In the genomic region with DNA sequence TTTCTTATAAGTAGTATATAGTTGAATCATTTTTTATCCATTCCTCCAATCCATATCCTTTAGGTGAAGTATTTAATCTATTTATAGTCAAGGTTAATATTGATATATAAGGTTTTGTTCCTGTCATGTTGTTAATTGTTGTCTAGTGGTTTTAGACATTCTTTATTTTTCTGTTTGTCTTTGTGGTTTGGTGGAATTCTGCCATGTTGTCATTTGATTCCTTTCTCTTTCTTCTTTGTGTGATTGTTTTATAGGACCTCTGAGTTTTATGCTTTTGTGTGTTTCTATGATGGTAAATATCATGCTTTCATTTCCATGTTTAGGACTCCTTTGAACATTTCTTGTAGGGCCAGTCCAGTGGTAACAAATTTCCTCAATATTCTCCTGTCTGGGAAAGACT, we compare ENCODE assay signal across 22 cellular contexts.
"Had no signal": no experiment of that assay in that cellular context is flagged by ENCODE, and none has a peak within 500 bp of the region (broad histone marks: within the 10 kb centered on the region; RNA-seq: fewer than 3 reads in every experiment).

No MANE protein-coding gene starts in this region.

- H3K4me3 ChIP-seq: coronary artery, psoas muscle, right atrium auricular region, smooth muscle cell, suprapubic skin, thyroid gland, upper lobe of left lung, uterus had no signal

- H3K4me1 Mint-ChIP-seq: naive thymus-derived CD8-positive, alpha-beta T cell; stimulated activated effector memory CD8-positive, alpha-beta T cell treated with anti-CD3 and anti-CD28 coated beads, Interleukin-12 subunit alpha, Interleukin-12 subunit beta, amount 100 ng/mL, for 72 hours had no signal

- H3K36me3 Mint-ChIP-seq: naive thymus-derived CD8-positive, alpha-beta T cell; stimulated activated effector memory CD8-positive, alpha-beta T cell treated with anti-CD3 and anti-CD28 coated beads, Interleukin-12 subunit alpha, Interleukin-12 subunit beta, amount 100 ng/mL, for 72 hours had no signal

- H3K27me3 ChIP-seq: foreskin keratinocyte, neutrophil, right atrium auricular region, suprapubic skin, thyroid gland, upper lobe of left lung, uterus had no signal

- H3K4me3 Mint-ChIP-seq: endodermal cell; naive thymus-derived CD8-positive, alpha-beta T cell; stimulated activated effector memory CD8-positive, alpha-beta T cell treated with anti-CD3 and anti-CD28 coated beads, Interleukin-12 subunit alpha, Interleukin-12 subunit beta, amount 100 ng/mL, for 72 hours had no signal

- H3K4me2 ChIP-seq: smooth muscle cell had no signal

- FAIRE-seq: endothelial cell of umbilical vein had no signal

- H3K36me3 ChIP-seq: neutrophil, right atrium auricular region, suprapubic skin, thyroid gland, upper lobe of left lung, uterus had no signal

- H3K4me1 ChIP-seq: foreskin keratinocyte, psoas muscle, right atrium auricular region, suprapubic skin, thyroid gland, upper lobe of left lung, uterus had no signal

- ATAC-seq: foreskin keratinocyte; left lobe of liver; naive thymus-derived CD8-positive, alpha-beta T cell; psoas muscle; stimulated activated effector memory CD8-positive, alpha-beta T cell treated with anti-CD3 and anti-CD28 coated beads, Interleukin-12 subunit alpha, Interleukin-12 subunit beta, amount 100 ng/mL, for 72 hours; stimulated activated naive CD8-positive, alpha-beta T cell treated with anti-CD3 and anti-CD28 coated beads, Interleukin-15, Interleukin-2, amounts not matched to agents 100 U/mL and 50 U/mL, for 24 hours had no signal

- H3K9me3 ChIP-seq: neutrophil, psoas muscle, right atrium auricular region, suprapubic skin, thyroid gland, upper lobe of left lung, uterus had no signal

- H3K27ac Mint-ChIP-seq: endodermal cell; naive thymus-derived CD8-positive, alpha-beta T cell; stimulated activated effector memory CD8-positive, alpha-beta T cell treated with anti-CD3 and anti-CD28 coated beads, Interleukin-12 subunit alpha, Interleukin-12 subunit beta, amount 100 ng/mL, for 72 hours had no signal

- H3K27ac ChIP-seq: coronary artery, foreskin keratinocyte, neutrophil, psoas muscle, right atrium auricular region, suprapubic skin, thyroid gland, upper lobe of left lung, uterus had no signal

- DNase-seq: effector CD4-positive, alpha-beta T cell; endodermal cell; erythroblast; foreskin keratinocyte; hippocampal formation; mammary epithelial cell; naive thymus-derived CD8-positive, alpha-beta T cell; psoas muscle; stimulated activated CD4-positive, alpha-beta T cell treated with anti-CD3 and anti-CD28 coated beads, Interleukin-4, amount 100 ng/mL, for 1 hour; stimulated activated CD8-positive, alpha-beta memory T cell treated with anti-CD3 and anti-CD28 coated beads, Interleukin-4, amount 100 ng/mL, for 48 hours; stimulated activated naive CD8-positive, alpha-beta T cell treated with anti-CD3 and anti-CD28 coated beads, Interleukin-15, Interleukin-2, amounts not matched to agents 100 U/mL and 50 U/mL, for 24 hours; thyroid gland; upper lobe of left lung; uterus had no signal

- H3K9me3 Mint-ChIP-seq: endodermal cell had no signal
